8 cellular contexts compared by ENCODE assay signal in the genomic region with DNA sequence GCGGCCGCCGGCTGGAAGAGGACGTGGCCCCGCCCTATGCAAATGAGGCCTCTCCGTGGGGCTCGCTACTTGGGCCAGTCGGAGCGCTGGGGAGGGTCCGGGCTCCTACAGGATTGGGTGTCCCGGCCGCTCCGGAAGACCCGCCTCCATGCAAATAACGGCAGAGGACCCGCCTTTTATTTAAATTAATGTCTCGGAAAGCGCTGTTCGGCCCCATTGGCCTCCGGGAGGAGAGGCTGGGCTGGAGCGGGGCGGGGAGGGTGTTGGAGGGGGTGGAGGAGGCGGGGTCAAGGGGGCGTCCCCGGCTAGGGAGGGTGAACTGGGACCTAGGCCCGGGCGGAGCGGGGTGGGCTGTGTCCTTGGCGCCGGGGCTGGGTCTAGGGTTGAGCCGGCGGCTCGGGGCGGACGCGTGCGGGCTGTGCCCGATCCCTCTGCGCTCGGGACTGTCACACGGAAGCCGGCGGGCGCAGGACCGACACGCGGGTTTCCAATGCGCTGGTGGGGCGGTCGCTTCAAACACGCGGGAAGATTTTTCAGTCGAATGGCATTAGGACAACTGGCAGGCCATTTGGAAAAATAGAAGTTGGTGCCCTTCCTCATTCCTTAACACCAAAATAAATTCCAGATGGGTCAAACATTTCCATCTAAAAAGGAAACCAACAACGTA. TPM values are rescaled to one million over a fixed set of nuclear protein-coding genes. Genes with fewer than 3 reads are reported as not detected.
A peak's percentile ranks its signal among the peaks of the same experiment; 100 is the strongest.
DNase-seq lines count a peak whose midpoint lies in the region; ATAC-seq and TF ChIP-seq lines count a peak whose summit lies in the region.

No MANE protein-coding gene starts in this region.

- peak overlapping the region; percentile 69 for H3K4me2 ChIP-seq in OCI-LY3 (ENCODE audit: low read length)

- H3K27ac ChIP-seq in OCI-LY3 (ENCODE audit: low read length) (no peak overlapping the region), epithelial cell of prostate (peak overlapping the region; percentile 78)

- H3K27me3 ChIP-seq in OCI-LY3 (ENCODE audit: low read depth, low read length) = no peaks in the 10 kb centered on the region

- H3K9ac ChIP-seq in OCI-LY3 (ENCODE audit: low read length) = peak overlapping the region; percentile 66

- TF ChIP-seq CTCF in OCI-LY3 (IDR thresholded peaks at IDR 0.05; ENCODE audit: low read depth, low read length) (no peak), mucosa of descending colon (IDR thresholded peaks at IDR 0.05) (no peak)

- peaks cover 20% of the 10 kb centered on the region for H3K79me2 ChIP-seq in OCI-LY3 (ENCODE audit: low read length)

- DNase-seq in DMS 273 treated with DMSO at 0.1 percent for 48 hours (lab: John Stamatoyannopoulos, UW) (peak; percentile 99), HuH-7.5 (ENCODE audit: low spot score) (peak; percentile 99), activated T-cell treated with anti-CD3 and anti-CD28 coated beads for 24 hours (ENCODE audit: low read depth) (peak; percentile 96), epithelial cell of prostate (ENCODE audit: low read depth, low spot score) (peak; percentile 91), mucosa of descending colon (peak; percentile 97 to 100 (median 98))
- DNase-seq in stimulated activated CD8-positive, alpha-beta memory T cell treated with anti-CD3 and anti-CD28 coated beads, Interleukin-4, amount 100 ng/mL, for 1 hour (ENCODE audit: low read depth in 2 of 2, low spot score in 1 of 2) = peak; percentile 91 to 96

- intact Hi-C loops in mucosa of descending colon (cut with DNase I, micrococcal nuclease) = no loop called here

- H4K20me1 ChIP-seq in OCI-LY3 (ENCODE audit: insufficient read depth, low read length) = no peaks in the 10 kb centered on the region

- H3K9me3 ChIP-seq in OCI-LY3 (ENCODE audit: insufficient read depth, low read length) (no peaks in the 10 kb centered on the region), mucosa of descending colon (no peaks in the 10 kb centered on the region)

- H3K36me3 ChIP-seq in OCI-LY3 (replicated peaks; ENCODE audit: low read depth, low read length) (peaks cover 34% of the 10 kb centered on the region), mucosa of descending colon (ENCODE audit: low read depth) (no peaks in the 10 kb centered on the region)

- H3K4me1 ChIP-seq in OCI-LY3 (ENCODE audit: low read length) = peaks cover 13% of the 10 kb centered on the region
- peaks cover 9% of the 10 kb centered on the region for H3K4me1 ChIP-seq in mucosa of descending colon (ENCODE audit: low read depth)

- peak; percentile 91 for ATAC-seq in GM21528 (IDR thresholded peaks at IDR 0.05; ENCODE audit: low FRiP score, unreplicated experiment)
- ATAC-seq in mucosa of descending colon = peak; percentile 96

- peak overlapping the region; percentile 49 for H2AFZ ChIP-seq in OCI-LY3 (ENCODE audit: low read depth, low read length)

- peak overlapping the region; percentile 76 for H3K4me3 ChIP-seq in OCI-LY3 (ENCODE audit: low read length)
- peak overlapping the region; percentile 48 for H3K4me3 ChIP-seq in mucosa of descending colon

RNA-seq across cellular contexts. Expression of a gene that starts 0.3 kb away (rescaled TPM):
- 10 to 100 TPM; 27.0 to 33.7 (median 28.1) TPM for total RNA-seq in mucosa of descending colon

RNA-seq across cellular contexts. Expression of a gene that starts 17.3 kb away (rescaled TPM):
- 1 to 10 TPM in 1 of 3 donors, under 1 TPM in 2; 0.84 to 1.4 (median 0.96) TPM for total RNA-seq in mucosa of descending colon

RNA-seq across cellular contexts. Expression of a gene that starts 21.5 kb away (rescaled TPM):
- 100 to 1,000 TPM in 1 of 3 donors, 10 to 100 TPM in 2; 14.1 to 130 (median 42.2) TPM for total RNA-seq in mucosa of descending colon

RNA-seq across cellular contexts. Expression of a gene that starts 38.2 kb away (rescaled TPM):
- total RNA-seq in mucosa of descending colon = 10 to 100 TPM; 84.2 to 91.2 (median 89.8) TPM

RNA-seq across cellular contexts. Expression of a gene that starts 40.7 kb away (rescaled TPM):
- 10 to 100 TPM; 51.5 to 57.0 (median 52.0) TPM for total RNA-seq in mucosa of descending colon
